In the genomic region with DNA sequence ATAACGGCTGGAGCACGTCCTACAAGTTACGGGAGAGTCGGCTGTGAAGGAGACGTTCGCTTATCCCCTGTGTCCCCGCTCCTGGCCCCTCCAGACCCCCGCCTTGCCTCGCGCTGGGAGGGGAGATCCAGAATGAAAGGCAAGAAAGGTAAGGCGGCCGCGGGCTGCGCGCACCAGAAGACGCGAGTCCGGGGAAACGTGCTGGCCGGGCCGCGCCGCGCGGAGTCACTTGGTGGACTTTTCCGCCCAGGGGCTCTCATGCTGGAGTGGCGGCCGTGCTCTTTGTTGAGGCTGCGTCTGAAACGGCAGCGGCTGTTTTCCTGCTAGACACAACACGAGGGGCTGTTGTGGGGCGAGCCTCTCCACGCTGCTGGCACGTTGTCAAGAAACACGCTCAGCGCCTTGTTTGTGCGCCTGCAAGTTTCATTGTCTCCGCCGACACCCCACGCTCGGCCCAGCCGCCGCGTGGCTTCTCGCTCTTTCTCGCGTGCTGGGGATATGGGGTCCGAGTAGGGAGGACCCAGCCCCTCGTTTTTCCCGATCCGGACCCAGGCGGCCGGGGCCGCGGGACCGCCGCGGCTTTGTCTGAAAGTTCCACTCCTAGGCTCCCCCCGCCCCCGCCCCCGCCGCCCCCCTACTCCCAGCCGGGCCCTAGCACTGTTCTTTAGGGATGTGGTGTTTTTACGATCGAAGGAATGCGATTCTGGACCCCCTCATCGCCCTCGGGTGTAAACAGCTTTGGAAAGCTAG, we compare ENCODE assay signal across 8 cellular contexts. TPM values are rescaled to one million over a fixed set of nuclear protein-coding genes. Genes with fewer than 3 reads are reported as not detected.
DNase-seq lines count a peak whose midpoint lies in the region; ATAC-seq and TF ChIP-seq lines count a peak whose summit lies in the region.

No MANE protein-coding gene starts in this region.

- peak; percentile 26 to 37 for TF ChIP-seq POLR2A in adrenal gland (IDR thresholded peaks at IDR 0.05)

- H3K4me3 ChIP-seq in adrenal gland (peak overlapping the region; percentile 57 to 95 (median 64)), right atrium auricular region (peak overlapping the region; percentile 92 to 93)

- H3K4me1 ChIP-seq in adrenal gland (replicated peaks in 1 of 2) (peaks cover 28 to 30% of the 10 kb centered on the region in 2 donors), right atrium auricular region (peaks cover 0 to 44% of the 10 kb centered on the region in 2 donors)

- H3K27me3 ChIP-seq in adrenal gland (no peaks in the 10 kb centered on the region), right atrium auricular region (no peaks in the 10 kb centered on the region)

- intact Hi-C loops in adrenal gland (cut with DNase I), result loop anchor here (5.0 to 10.0 kb wide), 5 partner anchors 142 to 214 kb away; partner anchors contain the start of gene MYL12B (in 1 of the 2)

- TF ChIP-seq CTCF in adrenal gland (IDR thresholded peaks at IDR 0.05) (no peak), right atrium auricular region (IDR thresholded peaks at IDR 0.05) (no peak)

- WGBS in adrenal gland, 4 donors, result 0 to 1% (median 1%) methylated on average over 34 to 69 of the region's 69 CpGs

- H3K36me3 ChIP-seq in adrenal gland (replicated peaks in 1 of 2) (no peaks in the 10 kb centered on the region), right atrium auricular region (no peaks in the 10 kb centered on the region)

- H3K9me3 ChIP-seq in adrenal gland (replicated peaks in 1 of 3), result no peaks in the 10 kb centered on the region
- no peaks in the 10 kb centered on the region for H3K9me3 ChIP-seq in right atrium auricular region

- peak; percentile 15 for DNase-seq in NCI-H2227 treated with DMSO at 0.1 percent for 48 hours (lab: John Stamatoyannopoulos, UW)
- no peak for DNase-seq in NCI-H2227 (lab: John Stamatoyannopoulos, UW; ENCODE audit: unreplicated experiment)
- DNase-seq in SW480 (ENCODE audit: low spot score), result peak; percentile 52
- peak; percentile 75 to 83 (median 78) for DNase-seq in adrenal gland
- peak; percentile 72 for DNase-seq in right atrium auricular region (ENCODE audit: low spot score)
- peak; percentile 89 for DNase-seq in retina
- no peak for DNase-seq in AML-193 (lab: John Stamatoyannopoulos, UW)

- ATAC-seq in HG03025 (IDR thresholded peaks at IDR 0.05; ENCODE audit: low FRiP score, unreplicated experiment), result no peak

- H3K27ac ChIP-seq in adrenal gland (peak overlapping the region; percentile 89 to 99 (median 97)), right atrium auricular region (peak overlapping the region; percentile 99)

RNA-seq across cellular contexts. Expression of gene TGIF1, which starts 0.6 kb away (rescaled TPM):
- total RNA-seq in adrenal gland (10 to 100 TPM; 25.7 to 83.1 (median 61.1) TPM), right atrium auricular region (10 to 100 TPM; 32.1 to 44.8 TPM)
- polyA plus RNA-seq in adrenal gland, result 10 to 100 TPM; 40.9 to 53.2 (median 45.1) TPM

Comparison
In these comparisons a context has a peak if more than half of its experiments do, and no peak if none do; other contexts are left out.
1. DNase-seq: peak in NCI-H2227 treated with DMSO at 0.1 percent for 48 hours (single experiment), SW480 (single experiment), adrenal gland (7 of 7), right atrium auricular region (single experiment) and retina (single experiment); none in NCI-H2227 (single experiment) and AML-193 (0 of 2).